8 cellular contexts compared by ENCODE assay signal in the genomic region with DNA sequence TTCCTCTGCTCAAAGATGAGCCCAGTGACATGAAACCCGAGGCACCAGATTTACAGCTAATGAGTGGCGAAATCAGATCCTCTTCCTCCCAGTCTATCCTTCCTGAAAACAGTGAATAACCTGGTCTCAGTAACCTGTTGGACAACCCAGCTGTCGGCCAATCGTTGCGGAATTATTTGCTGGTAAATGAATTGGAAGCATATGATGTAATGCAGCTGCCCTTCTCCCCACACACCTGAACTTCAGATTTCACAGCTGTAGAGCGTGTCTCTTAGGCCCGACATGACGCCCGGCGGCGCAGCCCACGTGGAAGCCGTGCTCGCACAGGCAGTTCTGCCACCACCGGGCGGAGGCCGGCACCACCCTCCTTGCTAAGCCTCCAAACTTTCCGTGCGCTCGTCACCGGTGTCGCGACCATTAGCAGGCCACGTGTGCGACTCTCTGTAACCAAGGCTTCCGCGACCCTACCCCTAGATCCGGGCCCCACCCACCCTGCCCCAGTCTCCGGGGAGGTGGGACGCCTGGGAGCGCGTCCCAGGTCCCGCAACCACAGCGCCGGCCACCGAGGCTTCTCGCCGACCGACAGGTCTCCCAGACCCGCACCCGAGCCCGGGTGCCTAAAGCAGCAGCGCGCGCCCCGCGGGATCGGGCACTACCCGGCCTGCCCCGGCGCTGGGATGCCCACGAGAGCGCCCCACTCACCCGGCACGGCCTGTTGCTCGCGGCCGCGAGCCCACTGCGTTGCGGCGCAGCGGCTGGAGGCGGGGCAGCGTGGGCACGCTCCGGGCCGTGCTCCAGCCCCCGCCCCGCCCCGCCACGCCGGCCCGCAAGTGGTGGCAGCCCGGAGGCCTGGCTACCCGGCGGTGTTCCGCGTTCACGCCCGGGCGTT. TPM values are rescaled to one million over a fixed set of nuclear protein-coding genes. Genes with fewer than 3 reads are reported as not detected.
DNase-seq lines count a peak whose midpoint lies in the region; ATAC-seq, FAIRE-seq and TF ChIP-seq lines count a peak whose summit lies in the region.

A gene (minus strand): TSS at position 753 of the 889 bp plus-strand sequence. CDS start 4,838 bp downstream, outside the sequence.

- no peak for TF ChIP-seq CTCF in SK-N-SH (IDR thresholded peaks at IDR 0.05)
- TF ChIP-seq CTCF in pancreas (IDR thresholded peaks at IDR 0.05): no peak
- no peak for TF ChIP-seq CTCF in tibial artery (IDR thresholded peaks at IDR 0.05)

- H3K9ac ChIP-seq in Karpas-422 (ENCODE audit: low read length) (peak within 1 kb of the TSS; percentile 72), SK-N-SH (peak within 1 kb of the TSS; percentile 51; the same call in 1 of the 2 replicates)

- peaks cover 3% of the 10 kb centered on the region for H3K36me3 ChIP-seq in Karpas-422 (ENCODE audit: insufficient read depth, low read length)
- H3K36me3 ChIP-seq in SK-N-SH (replicated peaks in 1 of 2; ENCODE audit: control insufficient read depth in 1 of 2, insufficient read depth in 2 of 2, low read length in 1 of 2): peaks cover 3 to 5% of the 10 kb centered on the region in 2 experiments
- no peaks in the 10 kb centered on the region for H3K36me3 ChIP-seq in pancreas
- peaks cover 0 to 6% (median 6%) of the 10 kb centered on the region in 3 donors for H3K36me3 ChIP-seq in tibial artery

- H3K4me2 ChIP-seq in Karpas-422 (ENCODE audit: low read depth, low read length, poor library complexity, severe bottlenecking) (peak within 1 kb of the TSS; percentile 96), SK-N-SH (peak within 1 kb of the TSS; percentile 84)

- WGBS in SK-N-SH (ENCODE audit: low lambda C conversion rate): 16% methylated on average over 14 of the region's 82 CpGs
- WGBS in pancreas, 2 donors: 0% methylated on average over 78 to 82 of the region's 82 CpGs

- peaks cover 3% of the 10 kb centered on the region; the same call in 1 of the 2 replicates for H4K20me1 ChIP-seq in Karpas-422 (ENCODE audit: insufficient read depth, low read depth, low read length)
- H4K20me1 ChIP-seq in SK-N-SH (ENCODE audit: insufficient read depth): no peaks in the 10 kb centered on the region

- peak; percentile 83 for ATAC-seq in GM21786 (IDR thresholded peaks at IDR 0.05; ENCODE audit: unreplicated experiment)
- peak; percentile 92 to 98 (median 94) for ATAC-seq in pancreas

- POLR2A ChIA-PET in SK-N-SH (lab: Yijun Ruan, JAX): interaction anchor here (0.9 to 1.2 kb wide), 2 partner anchors 150 to 207 kb away, joined by 3 to 5 read pairs; a partner anchor contains a TSS

- CTCF ChIA-PET in SK-N-SH (lab: Yijun Ruan, JAX): interaction anchor here (1.1 to 1.5 kb wide), 2 partner anchors 32 to 52 kb away, joined by 4 to 8 read pairs; no protein-coding TSS in a partner anchor

- no peaks in the 10 kb centered on the region for H3K9me2 ChIP-seq in Karpas-422 (replicated peaks; ENCODE audit: insufficient read depth, low read length)
- H3K9me2 ChIP-seq in SK-N-SH: no peaks in the 10 kb centered on the region

- no peak for FAIRE-seq in pancreas (lab: Jason Lieb, UNC)

- H3K4me1 ChIP-seq in Karpas-422 (ENCODE audit: low read length) (peaks cover 26% of the 10 kb centered on the region), SK-N-SH (ENCODE audit: control insufficient read depth in 1 of 2, insufficient read depth in 2 of 2, low read depth in 1 of 2, low read length in 1 of 2) (peaks cover 7 to 12% of the 10 kb centered on the region in 2 experiments; a peak in 3 of 4 replicates), pancreas (peaks cover 0 to 19% (median 0%) of the 10 kb centered on the region in 3 donors), tibial artery (peaks cover 0 to 11% (median 0%) of the 10 kb centered on the region in 4 donors)

- H3K9me3 ChIP-seq in Karpas-422 (ENCODE audit: low read length) (no peaks in the 10 kb centered on the region), SK-N-SH (no peaks in the 10 kb centered on the region), pancreas (no peaks in the 10 kb centered on the region), tibial artery (no peaks in the 10 kb centered on the region)

- TF ChIP-seq EP300 in SK-N-SH (IDR thresholded peaks at IDR 0.05; ENCODE audit: borderline replicate concordance in 1 of 2, low read depth in 1 of 2, low read length in 1 of 2): peak in 1 of 2 experiments; percentile 6; a peak in 1 of 4 replicates

- peak within 1 kb of the TSS; percentile 77 for H3K27ac ChIP-seq in Karpas-422 (ENCODE audit: low read length)
- no peak within 1 kb of the TSS; a peak in 1 of 4 replicates for H3K27ac ChIP-seq in SK-N-SH (ENCODE audit: low read depth in 2 of 2, low read length in 1 of 2)
- H3K27ac ChIP-seq in pancreas: peak within 1 kb of the TSS; percentile 89 to 94 (median 90)
- H3K27ac ChIP-seq in tibial artery: peak within 1 kb of the TSS; percentile 82 to 91

- intact Hi-C loops in head of caudate nucleus (cut with DNase I) (loop anchor here (5.0 kb wide), 1 partner anchor 150 kb away; a partner anchor contains a TSS), pancreas (cut with DNase I) (no loop called here), tibial artery (cut with DNase I; ENCODE audit: low total_unique reads) (loop anchor here (10.0 kb wide), 1 partner anchor 147 kb away; a partner anchor contains a TSS)

- H3F3A ChIP-seq in SK-N-SH (replicated peaks; ENCODE audit: insufficient read depth): no peaks in the 10 kb centered on the region

- TF ChIP-seq RAD21 in SK-N-SH (IDR thresholded peaks at IDR 0.05; ENCODE audit: low read length): no peak

- H3K79me2 ChIP-seq in Karpas-422 (ENCODE audit: low read length) (peaks cover 50% of the 10 kb centered on the region), SK-N-SH (ENCODE audit: insufficient read depth) (peaks cover 11% of the 10 kb centered on the region; the same call in 1 of the 2 replicates)

- peak within 1 kb of the TSS; percentile 71 for H3K4me3 ChIP-seq in Karpas-422 (ENCODE audit: low read length)
- H3K4me3 ChIP-seq in SK-N-SH (ENCODE audit: low read depth in 2 of 2, low read length in 1 of 2): peak within 1 kb of the TSS; percentile 58 to 64
- peak within 1 kb of the TSS; percentile 63 to 77 (median 73) for H3K4me3 ChIP-seq in pancreas
- H3K4me3 ChIP-seq in tibial artery: peak within 1 kb of the TSS; percentile 76 to 93

- H2AFZ ChIP-seq in Karpas-422 (ENCODE audit: low read length) (no peak within 1 kb of the TSS; the same call in 1 of the 2 replicates), SK-N-SH (ENCODE audit: low read depth) (peak within 1 kb of the TSS; percentile 99)

- DNase-seq in ELR (ENCODE audit: low read depth): peak; percentile 71
- peak; percentile 92 for DNase-seq in Karpas-422
- DNase-seq in SK-N-SH: peak; percentile 90
- DNase-seq in activated naive CD4-positive, alpha-beta T cell treated with anti-CD3 and anti-CD28 coated beads, Interleukin-2, amount 50 U/mL, for 16 hours: peak; percentile 85
- DNase-seq in head of caudate nucleus: peak; percentile 52 to 91 (median 80)
- DNase-seq in pancreas: peak; percentile 79 to 89 (median 84)
- peak; percentile 57 to 80 for DNase-seq in tibial artery

- H3K27me3 ChIP-seq in Karpas-422 (ENCODE audit: low read length): no peaks in the 10 kb centered on the region
- no peaks in the 10 kb centered on the region for H3K27me3 ChIP-seq in SK-N-SH (ENCODE audit: insufficient read depth)
- no peaks in the 10 kb centered on the region for H3K27me3 ChIP-seq in pancreas
- H3K27me3 ChIP-seq in tibial artery: no peaks in the 10 kb centered on the region

TF ChIP-seq in SK-N-SH, 30 proteins besides CTCF, POLR2A, EP300 and RAD21 (continues in another document):
- TF ChIP-seq, protein P1, sequence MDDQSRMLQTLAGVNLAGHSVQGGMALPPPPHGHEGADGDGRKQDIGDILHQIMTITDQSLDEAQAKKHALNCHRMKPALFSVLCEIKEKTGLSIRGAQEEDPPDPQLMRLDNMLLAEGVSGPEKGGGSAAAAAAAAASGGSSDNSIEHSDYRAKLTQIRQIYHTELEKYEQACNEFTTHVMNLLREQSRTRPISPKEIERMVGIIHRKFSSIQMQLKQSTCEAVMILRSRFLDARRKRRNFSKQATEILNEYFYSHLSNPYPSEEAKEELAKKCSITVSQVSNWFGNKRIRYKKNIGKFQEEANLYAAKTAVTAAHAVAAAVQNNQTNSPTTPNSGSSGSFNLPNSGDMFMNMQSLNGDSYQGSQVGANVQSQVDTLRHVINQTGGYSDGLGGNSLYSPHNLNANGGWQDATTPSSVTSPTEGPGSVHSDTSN (IDR thresholded peaks at IDR 0.05): no peak
- TF ChIP-seq RCOR1 (IDR thresholded peaks at IDR 0.05; ENCODE audit: low read length) (no peak), TEAD4 (IDR thresholded peaks at IDR 0.05; ENCODE audit: borderline replicate concordance, insufficient read depth) (no peak), POLR2AphosphoS5 (IDR thresholded peaks at IDR 0.05; ENCODE audit: low read depth, low read length) (0 out of 2 replicates have a peak, but pooled peaks have one; percentile 40), FOSL2 (IDR thresholded peaks at IDR 0.05; ENCODE audit: borderline replicate concordance, low read depth) (no peak), SMC3 (IDR thresholded peaks at IDR 0.05; ENCODE audit: low read depth, low read length) (no peak), MEF2A (IDR thresholded peaks at IDR 0.05; ENCODE audit: borderline replicate concordance, low read depth) (no peak), CHD2 (IDR thresholded peaks at IDR 0.05; ENCODE audit: low read length, partially characterized antibody) (peak; percentile 24)
- TF ChIP-seq, protein P2, sequence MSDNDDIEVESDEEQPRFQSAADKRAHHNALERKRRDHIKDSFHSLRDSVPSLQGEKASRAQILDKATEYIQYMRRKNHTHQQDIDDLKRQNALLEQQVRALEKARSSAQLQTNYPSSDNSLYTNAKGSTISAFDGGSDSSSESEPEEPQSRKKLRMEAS (IDR thresholded peaks at IDR 0.05; ENCODE audit: low read depth): peak; percentile 90

RNA-seq across cellular contexts. Expression of the gene that starts here (rescaled TPM):
- total RNA-seq in Karpas-422 (2014; rRNA removed; shearing (Covaris generic); ENCODE audit: low replicate concordance): 53.1 and 55.6 TPM in 2 replicates
- polyA plus RNA-seq in SK-N-SH (2012; rRNA removed) (12.9 and 20.3 TPM in 2 replicates), pancreas (10 to 100 TPM in 1 of 2 donors, 1 to 10 TPM in 1; 9.9 to 15.1 TPM)
- polyA plus RNA-seq in SK-N-SH (2012; cell fraction: cytosol; rRNA removed): 16.4 and 17.9 TPM in 2 replicates
- polyA plus RNA-seq in SK-N-SH (2012; cell fraction: nucleus; rRNA removed): 15.1 and 29.1 TPM in 2 replicates
- total RNA-seq in pancreas: 10 to 100 TPM; 14.8 to 25.7 (median 17.3) TPM

Comparison
In these comparisons a context has a peak if more than half of its experiments do, and no peak if none do; other contexts are left out.
1. H3K27ac ChIP-seq: peak in Karpas-422 (single experiment), pancreas (4 of 4) and tibial artery (2 of 2); none in SK-N-SH (0 of 2).
2. intact Hi-C loops: an anchor here in head of caudate nucleus (5.0 kb wide) and tibial artery (10.0 kb wide); none called in pancreas.
3. Peak in every context shown above with its lines, with median percentiles within 50 percentile points of each other: DNase-seq and H3K4me3 ChIP-seq.